In the genomic region with DNA sequence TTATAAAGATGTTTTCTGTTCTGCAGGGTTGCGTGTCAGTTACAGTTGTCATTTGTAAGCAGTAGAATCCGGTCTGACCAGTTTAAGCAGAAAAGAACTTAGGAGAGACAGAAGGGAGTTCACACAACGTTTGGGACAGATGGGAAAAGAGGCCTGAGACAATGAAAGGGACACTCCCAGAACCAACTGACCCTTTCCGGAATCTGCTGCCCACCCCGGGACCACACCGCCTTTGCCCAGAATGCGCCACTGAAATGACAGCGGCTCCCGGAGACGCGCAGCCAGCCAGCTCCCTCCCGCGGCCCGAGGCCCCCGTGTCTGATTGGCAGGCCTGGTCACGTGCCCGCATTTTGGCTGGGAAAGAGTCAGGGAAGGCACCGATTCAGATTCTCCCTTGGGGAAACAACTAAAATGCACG, we compare ENCODE assay signal across 8 cellular contexts.
A peak's percentile ranks its signal among the peaks of the same experiment; 100 is the strongest.
DNase-seq lines count a peak whose midpoint lies in the region; FAIRE-seq and TF ChIP-seq lines count a peak whose summit lies in the region.

No MANE protein-coding gene starts in this region.

- H3K4me1 ChIP-seq in HUES48 (ENCODE audit: control insufficient read depth, insufficient read depth, low read length) (0 out of 2 replicates have a peak, but pooled peaks cover 5% of the 10 kb centered on the region), suprapubic skin (peaks cover 11% of the 10 kb centered on the region)

- TF ChIP-seq EP300 in suprapubic skin (IDR thresholded peaks at IDR 0.05), result no peak

- H3K36me3 ChIP-seq in HUES48 (ENCODE audit: control insufficient read depth, insufficient read depth, low read length) (no peaks in the 10 kb centered on the region), suprapubic skin (no peaks in the 10 kb centered on the region)

- no peak for TF ChIP-seq CTCF in suprapubic skin (IDR thresholded peaks at IDR 0.05)

- H3K27me3 ChIP-seq in HUES48 (ENCODE audit: control insufficient read depth, insufficient read depth, low read length) (no peaks in the 10 kb centered on the region), suprapubic skin (no peaks in the 10 kb centered on the region)

- 2% methylated on average over 19 of the region's 19 CpGs for WGBS in suprapubic skin

- no peaks in the 10 kb centered on the region for H3K9me3 ChIP-seq in HUES48 (ENCODE audit: control insufficient read depth, insufficient read depth, low read length)
- no peaks in the 10 kb centered on the region for H3K9me3 ChIP-seq in suprapubic skin

- peak overlapping the region; percentile 42 for H3K27ac ChIP-seq in HUES48 (ENCODE audit: low read depth, low read length)
- H3K27ac ChIP-seq in suprapubic skin, result peak overlapping the region; percentile 88

- no peak for TF ChIP-seq POLR2A in suprapubic skin (IDR thresholded peaks at IDR 0.05)

- H3K4me3 ChIP-seq in HUES48 (ENCODE audit: low read depth, low read length) (peak overlapping the region; percentile 76), suprapubic skin (peak overlapping the region; percentile 54)

- peak overlapping the region; percentile 37; the same call in 1 of the 2 replicates for H3K9ac ChIP-seq in HUES48 (ENCODE audit: low read depth, low read length)

- FAIRE-seq in GM18507 (lab: Jason Lieb, UNC), result peak; percentile 71

- DNase-seq in GM18507 (ENCODE audit: extremely low spot score, insufficient read length, low read depth) (no peak), SHP77 (lab: John Stamatoyannopoulos, UW) (peak; percentile 67 to 79), glomerular visceral epithelial cell (ENCODE audit: extremely low spot score) (peak; percentile 37), occipital lobe (lab: John Stamatoyannopoulos, UW) (peak; percentile 51), suprapubic skin (ENCODE audit: low spot score in 2 of 2) (peak; percentile 87 to 92), NK-92 (lab: John Stamatoyannopoulos, UW; ENCODE audit: unreplicated experiment) (no peak)
- peak; percentile 62 for DNase-seq in activated naive CD4-positive, alpha-beta T cell treated with anti-CD3 and anti-CD28 coated beads, Interleukin-2, amount 50 U/mL, for 16 hours

Comparison
In these comparisons a context has a peak if more than half of its experiments do, and no peak if none do; other contexts are left out.
1. DNase-seq: peak in SHP77 (2 of 2), activated naive CD4-positive, alpha-beta T cell treated with anti-CD3 and anti-CD28 coated beads, Interleukin-2, amount 50 U/mL, for 16 hours (single experiment), glomerular visceral epithelial cell (single experiment), occipital lobe (single experiment) and suprapubic skin (2 of 2); none in GM18507 (single experiment) and NK-92 (single experiment).